Comparison of ENCODE assay signal across 8 cellular contexts in the genomic region with DNA sequence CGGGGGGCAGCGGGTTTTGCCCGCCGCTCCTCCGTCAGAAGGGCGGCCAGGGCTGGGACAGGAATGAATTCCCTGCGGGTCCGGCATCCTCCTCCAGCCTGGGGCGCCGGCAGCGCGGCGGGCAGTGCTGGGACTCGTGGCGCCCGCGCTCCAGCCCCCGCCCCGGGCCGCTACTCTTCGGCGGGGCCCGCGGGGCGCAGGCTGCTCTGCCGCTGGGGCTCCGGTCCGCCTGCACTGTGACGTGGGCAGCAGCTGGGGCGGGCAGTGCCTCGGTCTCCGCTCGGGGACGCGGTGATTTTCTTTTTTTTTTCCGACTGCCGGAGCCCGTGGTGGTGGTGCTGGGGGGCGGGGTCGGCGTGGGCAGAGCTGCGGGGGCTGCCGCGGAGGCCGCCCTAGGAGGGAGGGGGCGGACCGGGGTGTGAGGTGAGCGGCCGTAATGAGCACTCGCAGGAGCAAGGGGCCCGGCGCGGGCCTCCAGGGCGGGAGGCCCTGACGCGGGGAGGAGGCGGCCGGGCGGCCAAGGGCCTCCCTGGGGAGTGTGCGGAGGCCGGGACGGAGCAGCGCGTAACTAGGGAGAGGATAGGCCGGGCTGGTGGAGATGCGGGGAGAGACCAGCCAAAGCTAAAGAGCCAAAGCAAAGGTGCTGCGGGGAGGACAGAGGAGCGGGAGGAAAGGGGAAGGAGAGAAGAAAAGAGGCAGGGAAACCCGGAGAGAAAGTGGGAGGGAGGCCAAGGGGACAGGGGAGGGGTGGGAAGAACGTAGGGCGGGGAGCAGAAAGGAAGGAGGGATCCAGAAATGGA.
DNase-seq lines count a peak whose midpoint lies in the region; ATAC-seq and TF ChIP-seq lines count a peak whose summit lies in the region.

No MANE protein-coding gene starts in this region.

- peaks cover 25% of the 10 kb centered on the region for H3K27me3 Mint-ChIP-seq in IgD-negative memory B cell

- CTCF ChIA-PET in SK-N-SH (lab: Yijun Ruan, JAX) = interaction anchor here (0.7 to 5.2 kb wide), 12 partner anchors 33 to 1358 kb away, joined by 3 to 120 read pairs (median 6); a partner anchor contains a TSS

- H3K4me3 ChIP-seq in SK-N-SH (ENCODE audit: low read depth in 2 of 2, low read length in 1 of 2) (peak overlapping the region; percentile 58 to 81), adrenal gland (peak overlapping the region; percentile 31 to 89 (median 69))

- H3K79me2 ChIP-seq in SK-N-SH (ENCODE audit: insufficient read depth) = no peaks in the 10 kb centered on the region

- H3K4me1 ChIP-seq in SK-N-SH (ENCODE audit: control insufficient read depth in 1 of 2, insufficient read depth in 2 of 2, low read depth in 1 of 2, low read length in 1 of 2) (peaks cover 0 to 9% of the 10 kb centered on the region in 2 experiments; a peak in 1 of 4 replicates), adrenal gland (replicated peaks in 1 of 2) (no peaks in the 10 kb centered on the region)

- H3K36me3 Mint-ChIP-seq in IgD-negative memory B cell = no peaks in the 10 kb centered on the region

- H3K27ac ChIP-seq in SK-N-SH (ENCODE audit: low read depth in 2 of 2, low read length in 1 of 2) (peak overlapping the region; percentile 81 to 96), adrenal gland (peak overlapping the region in 4 of 5 donors; percentile 29 to 84 (median 66))

- H3K9me3 ChIP-seq in SK-N-SH = no peaks in the 10 kb centered on the region
- H3K9me3 ChIP-seq in adrenal gland (replicated peaks in 1 of 3) = no peaks in the 10 kb centered on the region

- peak overlapping the region in 1 of 3 donors; percentile 39 for H3K27ac Mint-ChIP-seq in IgD-negative memory B cell

- DNase-seq in DMS153 treated with DMSO at 0.1 percent for 48 hours (lab: John Stamatoyannopoulos, UW; ENCODE audit: unreplicated experiment) (peak; percentile 68), SK-N-SH (peak; percentile 83), adrenal gland (peak; percentile 45 to 62 (median 57)), Right ventricle myocardium superior (peak; percentile 79), omental fat pad (ENCODE audit: low spot score) (no peak), ureter (ENCODE audit: low spot score) (peak; percentile 81), MV-4-11 (lab: John Stamatoyannopoulos, UW) (no peak)

- H3K4me3 Mint-ChIP-seq in IgD-negative memory B cell = peak overlapping the region; percentile 77 to 90 (median 84)

- H3K4me1 Mint-ChIP-seq in IgD-negative memory B cell = peaks cover 2 to 10% (median 5%) of the 10 kb centered on the region in 3 donors

- H3F3A ChIP-seq in SK-N-SH (replicated peaks; ENCODE audit: insufficient read depth) = peaks cover 12% of the 10 kb centered on the region

- WGBS in SK-N-SH (ENCODE audit: low lambda C conversion rate) = under 1% methylated on average over 40 of the region's 71 CpGs
- 0 to 1% (median 0%) methylated on average over 19 to 71 of the region's 71 CpGs for WGBS in adrenal gland, 4 donors

- TF ChIP-seq EP300 in SK-N-SH (IDR thresholded peaks at IDR 0.05; ENCODE audit: borderline replicate concordance in 1 of 2, low read depth in 1 of 2, low read length in 1 of 2) = no peak

- no peaks in the 10 kb centered on the region for H4K20me1 ChIP-seq in SK-N-SH (ENCODE audit: insufficient read depth)

- no peak for TF ChIP-seq RAD21 in SK-N-SH (IDR thresholded peaks at IDR 0.05; ENCODE audit: low read length)

- no peaks in the 10 kb centered on the region for H3K9me2 ChIP-seq in SK-N-SH

- no peak for TF ChIP-seq CTCF in SK-N-SH (IDR thresholded peaks at IDR 0.05)
- TF ChIP-seq CTCF in adrenal gland (IDR thresholded peaks at IDR 0.05) = no peak
- no peak for TF ChIP-seq CTCF in omental fat pad (IDR thresholded peaks at IDR 0.05)

- H2AFZ ChIP-seq in SK-N-SH (ENCODE audit: low read depth) = peak overlapping the region; percentile 77

- no peak for TF ChIP-seq POLR2A in adrenal gland (IDR thresholded peaks at IDR 0.05)

- H3K4me2 ChIP-seq in SK-N-SH = peak overlapping the region; percentile 95

- peak overlapping the region; percentile 93 for H3K9ac ChIP-seq in SK-N-SH

- peak; percentile 83 for ATAC-seq in Right ventricle myocardium superior (ENCODE audit: poor library complexity)
- peak; percentile 77 for ATAC-seq in omental fat pad (ENCODE audit: low FRiP score)

- H3K9me3 Mint-ChIP-seq in IgD-negative memory B cell = no peaks in the 10 kb centered on the region

- intact Hi-C loops in adrenal gland (cut with DNase I) = loop anchor here (5.0 to 10.0 kb wide), 4 partner anchors 91 to 856 kb away; a partner anchor contains a TSS
- intact Hi-C loops in Right ventricle myocardium superior (cut with DNase I) = loop anchor here (5.0 to 10.0 kb wide), 4 partner anchors 74 to 854 kb away; a partner anchor contains a TSS

- POLR2A ChIA-PET in SK-N-SH (lab: Yijun Ruan, JAX) = interaction anchor here (0.8 to 2.2 kb wide), 8 partner anchors 11 to 490 kb away, joined by 3 to 26 read pairs (median 4); a partner anchor contains a TSS

- no peaks in the 10 kb centered on the region for H3K27me3 ChIP-seq in SK-N-SH (ENCODE audit: insufficient read depth)
- no peaks in the 10 kb centered on the region for H3K27me3 ChIP-seq in adrenal gland

- H3K36me3 ChIP-seq in SK-N-SH (replicated peaks in 1 of 2; ENCODE audit: control insufficient read depth in 1 of 2, insufficient read depth in 2 of 2, low read length in 1 of 2) = no peaks in the 10 kb centered on the region
- H3K36me3 ChIP-seq in adrenal gland (replicated peaks in 1 of 2) = no peaks in the 10 kb centered on the region

TF ChIP-seq in SK-N-SH, 30 proteins besides CTCF, POLR2A, EP300 and RAD21 (continues in another document):
- TF ChIP-seq, protein P1, sequence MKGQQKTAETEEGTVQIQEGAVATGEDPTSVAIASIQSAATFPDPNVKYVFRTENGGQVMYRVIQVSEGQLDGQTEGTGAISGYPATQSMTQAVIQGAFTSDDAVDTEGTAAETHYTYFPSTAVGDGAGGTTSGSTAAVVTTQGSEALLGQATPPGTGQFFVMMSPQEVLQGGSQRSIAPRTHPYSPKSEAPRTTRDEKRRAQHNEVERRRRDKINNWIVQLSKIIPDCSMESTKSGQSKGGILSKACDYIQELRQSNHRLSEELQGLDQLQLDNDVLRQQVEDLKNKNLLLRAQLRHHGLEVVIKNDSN (IDR thresholded peaks at IDR 0.05; ENCODE audit: borderline replicate concordance, low read depth) = no peak
- TF ChIP-seq NRF1 (IDR thresholded peaks at IDR 0.05; ENCODE audit: low read depth, low read length) (no peak), SIN3A (IDR thresholded peaks at IDR 0.05; ENCODE audit: borderline replicate concordance, low read depth, low read length) (no peak), SMC3 (IDR thresholded peaks at IDR 0.05; ENCODE audit: low read depth, low read length) (no peak; the same call in 1 of the 2 replicates), FOXJ3 (CRISPR knock-in tag; IDR thresholded peaks at IDR 0.05) (no peak), GABPA (IDR thresholded peaks at IDR 0.05; ENCODE audit: low read depth) (no peak), YY1 (IDR thresholded peaks at IDR 0.05; ENCODE audit: low read depth) (peak; percentile 11; the same call in 1 of the 2 replicates), ELF1 (IDR thresholded peaks at IDR 0.05) (0 out of 2 replicates have a peak, but pooled peaks have one; percentile 34), CHD2 (IDR thresholded peaks at IDR 0.05; ENCODE audit: low read length, partially characterized antibody) (no peak), EZH2phosphoT487 (IDR thresholded peaks at IDR 0.05; ENCODE audit: borderline replicate concordance, low read depth) (no peak), FOXM1 (IDR thresholded peaks at IDR 0.05; ENCODE audit: low read depth) (no peak), MXI1 (IDR thresholded peaks at IDR 0.05; ENCODE audit: low read depth, low read length) (peak; percentile 25), NFIC (IDR thresholded peaks at IDR 0.05; ENCODE audit: borderline replicate concordance) (peak; percentile 37)
- TF ChIP-seq, protein P2, sequence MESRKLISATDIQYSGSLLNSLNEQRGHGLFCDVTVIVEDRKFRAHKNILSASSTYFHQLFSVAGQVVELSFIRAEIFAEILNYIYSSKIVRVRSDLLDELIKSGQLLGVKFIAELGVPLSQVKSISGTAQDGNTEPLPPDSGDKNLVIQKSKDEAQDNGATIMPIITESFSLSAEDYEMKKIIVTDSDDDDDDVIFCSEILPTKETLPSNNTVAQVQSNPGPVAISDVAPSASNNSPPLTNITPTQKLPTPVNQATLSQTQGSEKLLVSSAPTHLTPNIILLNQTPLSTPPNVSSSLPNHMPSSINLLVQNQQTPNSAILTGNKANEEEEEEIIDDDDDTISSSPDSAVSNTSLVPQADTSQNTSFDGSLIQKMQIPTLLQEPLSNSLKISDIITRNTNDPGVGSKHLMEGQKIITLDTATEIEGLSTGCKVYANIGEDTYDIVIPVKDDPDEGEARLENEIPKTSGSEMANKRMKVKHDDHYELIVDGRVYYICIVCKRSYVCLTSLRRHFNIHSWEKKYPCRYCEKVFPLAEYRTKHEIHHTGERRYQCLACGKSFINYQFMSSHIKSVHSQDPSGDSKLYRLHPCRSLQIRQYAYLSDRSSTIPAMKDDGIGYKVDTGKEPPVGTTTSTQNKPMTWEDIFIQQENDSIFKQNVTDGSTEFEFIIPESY (IDR thresholded peaks at IDR 0.05; ENCODE audit: borderline replicate concordance, low read depth) = no peak
- TF ChIP-seq, protein P3, sequence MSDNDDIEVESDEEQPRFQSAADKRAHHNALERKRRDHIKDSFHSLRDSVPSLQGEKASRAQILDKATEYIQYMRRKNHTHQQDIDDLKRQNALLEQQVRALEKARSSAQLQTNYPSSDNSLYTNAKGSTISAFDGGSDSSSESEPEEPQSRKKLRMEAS (IDR thresholded peaks at IDR 0.05; ENCODE audit: low read depth) = peak; percentile 43
- TF ChIP-seq, protein P4, sequence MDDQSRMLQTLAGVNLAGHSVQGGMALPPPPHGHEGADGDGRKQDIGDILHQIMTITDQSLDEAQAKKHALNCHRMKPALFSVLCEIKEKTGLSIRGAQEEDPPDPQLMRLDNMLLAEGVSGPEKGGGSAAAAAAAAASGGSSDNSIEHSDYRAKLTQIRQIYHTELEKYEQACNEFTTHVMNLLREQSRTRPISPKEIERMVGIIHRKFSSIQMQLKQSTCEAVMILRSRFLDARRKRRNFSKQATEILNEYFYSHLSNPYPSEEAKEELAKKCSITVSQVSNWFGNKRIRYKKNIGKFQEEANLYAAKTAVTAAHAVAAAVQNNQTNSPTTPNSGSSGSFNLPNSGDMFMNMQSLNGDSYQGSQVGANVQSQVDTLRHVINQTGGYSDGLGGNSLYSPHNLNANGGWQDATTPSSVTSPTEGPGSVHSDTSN (IDR thresholded peaks at IDR 0.05) = peak; percentile 8; the same call in 1 of the 2 replicates
- TF ChIP-seq, protein P5, sequence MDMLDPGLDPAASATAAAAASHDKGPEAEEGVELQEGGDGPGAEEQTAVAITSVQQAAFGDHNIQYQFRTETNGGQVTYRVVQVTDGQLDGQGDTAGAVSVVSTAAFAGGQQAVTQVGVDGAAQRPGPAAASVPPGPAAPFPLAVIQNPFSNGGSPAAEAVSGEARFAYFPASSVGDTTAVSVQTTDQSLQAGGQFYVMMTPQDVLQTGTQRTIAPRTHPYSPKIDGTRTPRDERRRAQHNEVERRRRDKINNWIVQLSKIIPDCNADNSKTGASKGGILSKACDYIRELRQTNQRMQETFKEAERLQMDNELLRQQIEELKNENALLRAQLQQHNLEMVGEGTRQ (IDR thresholded peaks at IDR 0.05; ENCODE audit: borderline replicate concordance, low read depth, low read length) = no peak

Comparison
In these comparisons a context has a peak if more than half of its experiments do, and no peak if none do; other contexts are left out.
1. DNase-seq: peak in DMS153 treated with DMSO at 0.1 percent for 48 hours (single experiment), SK-N-SH (single experiment), adrenal gland (7 of 7), Right ventricle myocardium superior (single experiment) and ureter (single experiment); none in omental fat pad (single experiment) and MV-4-11 (single experiment).